Comparison of ENCODE assay signal across 9 cellular contexts in genomic region chr7:73606801-73607691, GRCh38. TPM values are rescaled to one million over a fixed set of nuclear protein-coding genes. Genes with fewer than 3 reads are reported as not detected.
DNase-seq lines count a peak whose midpoint lies in the region; ATAC-seq and TF ChIP-seq lines count a peak whose summit lies in the region.
"Had no signal": no experiment of that assay in that cellular context is flagged by ENCODE, and none has a peak within 500 bp of the region (broad histone marks: within the 10 kb centered on the region; RNA-seq: fewer than 3 reads in every experiment).

No MANE protein-coding gene starts in this region.

- no peak overlapping the region for H3K27ac ChIP-seq in liver (ENCODE audit: low read depth in 1 of 2, low read length in 2 of 2)

- H3K4me3 Mint-ChIP-seq in activated CD4-positive, alpha-beta T cell treated with anti-CD3 and anti-CD28 coated beads for 36 hours, result no peak overlapping the region

- no peaks in the 10 kb centered on the region for H3K27me3 ChIP-seq in liver (ENCODE audit: control insufficient read depth in 4 of 4, insufficient read depth in 4 of 4, low read length in 3 of 4)

- H3K9me3 Mint-ChIP-seq in activated CD4-positive, alpha-beta T cell treated with anti-CD3 and anti-CD28 coated beads for 36 hours (ENCODE audit: low read depth), result no peaks in the 10 kb centered on the region

- H3K36me3 ChIP-seq in liver (ENCODE audit: control insufficient read depth in 4 of 4, insufficient read depth in 3 of 4, low read depth in 1 of 4, low read length in 3 of 4), result peaks cover 2 to 5% (median 4%) of the 10 kb centered on the region in 4 donors

- TF ChIP-seq CTCF in GM12865 (IDR thresholded peaks at IDR 0.05; ENCODE audit: insufficient read depth, low read depth, low read length, missing control alignments), result peak; percentile 93
- TF ChIP-seq CTCF in NB4 (IDR thresholded peaks at IDR 0.05; ENCODE audit: low read depth, low read length), result peak; percentile 95
- peak; percentile 93 for TF ChIP-seq CTCF in choroid plexus epithelial cell (conservative IDR thresholded peaks at IDR 0.05; ENCODE audit: low read depth, low read length)
- peak; percentile 66 for TF ChIP-seq CTCF in liver (IDR thresholded peaks at IDR 0.05; ENCODE audit: low read depth, low read length, missing input control)

- no peaks in the 10 kb centered on the region for H3K9me3 ChIP-seq in liver (ENCODE audit: control insufficient read depth in 4 of 4, low read length in 3 of 4)

- 50% methylated on average over 36 of the region's 36 CpGs for WGBS in liver

- H3K27me3 Mint-ChIP-seq in activated CD4-positive, alpha-beta T cell treated with anti-CD3 and anti-CD28 coated beads for 36 hours, result peaks cover 10% of the 10 kb centered on the region

- ATAC-seq in activated CD4-positive, alpha-beta T cell treated with anti-CD3 and anti-CD28 coated beads for 36 hours, result peak; percentile 83
- ATAC-seq in HG02885 (IDR thresholded peaks at IDR 0.05; ENCODE audit: poor library complexity, unreplicated experiment), result no peak

- POLR2A ChIA-PET in activated CD4-positive, alpha-beta T cell treated with anti-CD3 and anti-CD28 coated beads for 36 hours (lab: Charles Lee), result interaction anchor here (0.6 to 1.0 kb wide), 2 partner anchors 9 to 123 kb away, joined by 3 read pairs; no protein-coding TSS in a partner anchor

- intact Hi-C loops in activated CD4-positive, alpha-beta T cell treated with anti-CD3 and anti-CD28 coated beads for 36 hours (cut with DNase I, micrococcal nuclease), result loop anchor here (1.0 to 10.0 kb wide), 7 partner anchors 60 to 248 kb away; partner anchors contain the start of gene VPS37D (in 2 of the 2)

- CTCF ChIA-PET in activated CD4-positive, alpha-beta T cell treated with anti-CD3 and anti-CD28 coated beads for 36 hours (lab: Charles Lee), result interaction anchor here (0.6 to 5.6 kb wide), 36 partner anchors 8 to 294 kb away, joined by 3 to 56 read pairs (median 4); partner anchors contain the start of genes ABHD11, MLXIPL and VPS37D

- no peak overlapping the region for H3K4me3 ChIP-seq in GM12865 (ENCODE audit: low read depth, low read length)
- no peak overlapping the region for H3K4me3 ChIP-seq in NB4 (ENCODE audit: low read depth, low read length)
- no peak overlapping the region for H3K4me3 ChIP-seq in choroid plexus epithelial cell (ENCODE audit: low read depth, low read length)
- no peak overlapping the region for H3K4me3 ChIP-seq in liver (ENCODE audit: low read depth in 1 of 3, low read length in 3 of 3)

- no peaks in the 10 kb centered on the region for H3K36me3 Mint-ChIP-seq in activated CD4-positive, alpha-beta T cell treated with anti-CD3 and anti-CD28 coated beads for 36 hours (ENCODE audit: low read depth)

- no peaks in the 10 kb centered on the region for H3K4me1 Mint-ChIP-seq in activated CD4-positive, alpha-beta T cell treated with anti-CD3 and anti-CD28 coated beads for 36 hours

- H3K9ac ChIP-seq in liver (ENCODE audit: low read depth in 1 of 2, low read length in 2 of 2), result no peak overlapping the region

- DNase-seq in GM12865 (ENCODE audit: low read depth) (peak; percentile 53), NB4 (ENCODE audit: low read depth) (peak; percentile 75), choroid plexus epithelial cell (ENCODE audit: low read depth) (peak; percentile 40), DMS153 treated with DMSO at 0.1 percent for 48 hours (lab: John Stamatoyannopoulos, UW; ENCODE audit: unreplicated experiment) (no peak)
- peak; percentile 80 for DNase-seq in activated CD4-positive, alpha-beta T cell treated with anti-CD3 and anti-CD28 coated beads for 36 hours
- peak; percentile 18 to 23 for DNase-seq in stimulated activated CD8-positive, alpha-beta memory T cell treated with anti-CD3 and anti-CD28 coated beads, Interleukin-15, amount 100 ng/mL, for 4 hours (ENCODE audit: low read depth in 2 of 2)

- TF ChIP-seq POLR2A in NB4 (IDR thresholded peaks at IDR 0.05; ENCODE audit: extremely low read depth, insufficient read length), result no peak

- no peak overlapping the region for H3K27ac Mint-ChIP-seq in activated CD4-positive, alpha-beta T cell treated with anti-CD3 and anti-CD28 coated beads for 36 hours

- H3K4me1 ChIP-seq in liver (ENCODE audit: control insufficient read depth in 4 of 4, insufficient read depth in 4 of 4, low read length in 3 of 4), result peaks cover 21 to 42% (median 29%) of the 10 kb centered on the region in 4 donors

- TF ChIP-seq RAD21 in liver (IDR thresholded peaks at IDR 0.05), result peak; percentile 79 to 84

TF ChIP-seq in liver, 16 proteins besides CTCF, POLR2A, EP300 and RAD21:
- TF ChIP-seq SP1 (IDR thresholded peaks at IDR 0.05) (no peak), ATF3 (IDR thresholded peaks at IDR 0.05) (no peak), YY1 (IDR thresholded peaks at IDR 0.05) (no peak), JUND (IDR thresholded peaks at IDR 0.05) (no peak), RXRA (IDR thresholded peaks at IDR 0.05) (no peak), MAX (IDR thresholded peaks at IDR 0.05) (no peak), NR2F2 (IDR thresholded peaks at IDR 0.05) (no peak), EGR1 (IDR thresholded peaks at IDR 0.05; ENCODE audit: low read depth in 2 of 2) (no peak)

RNA-seq across cellular contexts. Expression of gene MLXIPL, which starts 17.3 kb away (rescaled TPM):
- not detected for total RNA-seq in activated CD4-positive, alpha-beta T cell treated with anti-CD3 and anti-CD28 coated beads for 36 hours
- 100 to 1,000 TPM in 1 of 2 donors, 10 to 100 TPM in 1; 50.3 to 384 TPM for total RNA-seq in liver
- polyA plus RNA-seq in liver, result 100 to 1,000 TPM; 148 to 316 TPM
- total RNA-seq: dermis microvascular lymphatic vessel endothelial cell had no signal

RNA-seq across cellular contexts. Expression of gene TBL2, which starts 28.7 kb away (rescaled TPM):
- total RNA-seq in activated CD4-positive, alpha-beta T cell treated with anti-CD3 and anti-CD28 coated beads for 36 hours, result 10 to 100 TPM; 30.6 to 34.7 TPM
- total RNA-seq in liver, result 10 to 100 TPM; 16.5 to 36.6 TPM
- polyA plus RNA-seq in liver, result 10 to 100 TPM; 10.9 to 21.5 TPM

RNA-seq across cellular contexts. Expression of gene BCL7B, which starts 49.6 kb away (rescaled TPM):
- 10 to 100 TPM; 43.2 to 86.5 TPM for total RNA-seq in activated CD4-positive, alpha-beta T cell treated with anti-CD3 and anti-CD28 coated beads for 36 hours
- total RNA-seq in liver, result 10 to 100 TPM; 13.2 to 15.5 TPM
- polyA plus RNA-seq in liver, result 10 to 100 TPM; 27.0 to 27.5 TPM

Comparison
In these comparisons a context has a peak if more than half of its experiments do, and no peak if none do; other contexts are left out.
1. RNA of gene MLXIPL, which starts 17.3 kb away (total RNA-seq): 50.3 to 384 TPM in liver; not detected in activated CD4-positive, alpha-beta T cell treated with anti-CD3 and anti-CD28 coated beads for 36 hours; every median in the first group is over 10 times any median in the second.
2. Peak in every context shown above with its lines, with median percentiles within 50 percentile points of each other: CTCF ChIP-seq.